Comparison of ENCODE assay signal across 20 cellular contexts in the genomic region with DNA sequence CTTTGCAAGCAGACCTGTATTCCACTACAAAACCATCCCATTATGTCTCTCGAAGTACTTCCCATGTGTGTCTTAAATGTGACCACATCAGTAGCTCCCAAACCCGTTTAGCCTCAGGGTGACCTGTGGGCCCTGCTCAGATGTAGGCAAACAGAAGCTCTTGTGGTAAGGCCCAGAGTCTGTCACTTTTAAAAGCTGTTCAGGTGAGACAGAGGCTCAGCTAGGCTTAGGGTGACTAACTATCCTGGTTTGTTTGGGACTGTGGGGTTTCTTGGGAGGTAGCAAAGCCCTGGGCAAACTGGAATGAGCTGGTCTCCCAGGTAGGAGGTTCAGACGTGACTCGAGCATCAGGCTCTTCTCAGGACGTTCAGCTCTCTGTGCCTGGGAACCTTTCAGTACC.
A peak's percentile ranks its signal among the peaks of the same experiment; 100 is the strongest.
DNase-seq lines count a peak whose midpoint lies in the region; ATAC-seq, FAIRE-seq and TF ChIP-seq lines count a peak whose summit lies in the region.
"Had no signal": no experiment of that assay in that cellular context is flagged by ENCODE, and none has a peak within 500 bp of the region (broad histone marks: within the 10 kb centered on the region; RNA-seq: fewer than 3 reads in every experiment).

No MANE protein-coding gene starts in this region.

- 89% methylated on average over 5 of the region's 5 CpGs for WGBS in right cardiac atrium
- no CpG with 5 or more reads among the region's 5 CpGs for WGBS in mesendoderm (ENCODE audit: extremely low coverage, insufficient coverage, low lambda C conversion rate)

- H3K4me3 ChIP-seq in right atrium auricular region (no peak overlapping the region), right cardiac atrium (ENCODE audit: low read length) (no peak overlapping the region), epithelial cell of esophagus (ENCODE audit: low read length) (no peak overlapping the region), mesendoderm (ENCODE audit: low read length) (no peak overlapping the region)
- H3K4me3 ChIP-seq: BLaER1 treated with 17β-estradiol and CSF1 and Interleukin-3, amounts not matched to agents 10 nM and 100 nM; GM23248; MG63 had no signal

- H3K4me1 ChIP-seq in right atrium auricular region (peaks cover 0 to 27% of the 10 kb centered on the region in 2 donors), right cardiac atrium (ENCODE audit: control insufficient read depth, insufficient read depth, low read length) (peaks cover 12% of the 10 kb centered on the region), mesendoderm (ENCODE audit: control insufficient read depth, low read depth, low read length) (peaks cover 10% of the 10 kb centered on the region)

- peak; percentile 28 for DNase-seq in right atrium auricular region (ENCODE audit: low spot score)
- no peak for DNase-seq in right cardiac atrium
- DNase-seq in epithelial cell of esophagus (ENCODE audit: low read depth), result peak; percentile 63
- DNase-seq in mesendoderm, result no peak
- no peak for DNase-seq in GM12892 (ENCODE audit: insufficient read length)
- no peak for DNase-seq in activated naive CD4-positive, alpha-beta T cell treated with anti-CD3 and anti-CD28 coated beads, Interleukin-2, amount 50 U/mL, for 16 hours
- DNase-seq: CD8-positive, alpha-beta memory T cell; GM23248; HCEC 1CT; IMR-90; Karpas-422; MG63; NCI-H1092; NCI-H1436 treated with DMSO at 0.1 percent for 48 hours; NCI-H2029; NCI-H345; NCI-H526 had no signal

- no peak overlapping the region for H3K4me2 ChIP-seq in mesendoderm (ENCODE audit: low read length)
- H3K4me2 ChIP-seq: BLaER1 treated with 17β-estradiol and CSF1 and Interleukin-3, amounts not matched to agents 10 nM and 100 nM had no signal

- no peak overlapping the region for H3K4ac ChIP-seq in mesendoderm (ENCODE audit: low read depth, low read length)

- no peak overlapping the region for H2AK5ac ChIP-seq in mesendoderm (ENCODE audit: low read length)

- ATAC-seq in right cardiac atrium (no peak), GM19023 (IDR thresholded peaks at IDR 0.05; ENCODE audit: unreplicated experiment) (no peak)

- H4K5ac ChIP-seq in mesendoderm (ENCODE audit: low read length), result peak overlapping the region; percentile 5

- H3K36me3 ChIP-seq in right atrium auricular region (no peaks in the 10 kb centered on the region), mesendoderm (ENCODE audit: control insufficient read depth, insufficient read depth, low read length) (no peaks in the 10 kb centered on the region)
- H3K36me3 ChIP-seq: BLaER1 treated with 17β-estradiol and CSF1 and Interleukin-3, amounts not matched to agents 10 nM and 100 nM; MG63 had no signal

- H3K9me3 ChIP-seq in right atrium auricular region (no peaks in the 10 kb centered on the region), right cardiac atrium (ENCODE audit: control insufficient read depth, low read length) (no peaks in the 10 kb centered on the region)
- H3K9me3 ChIP-seq: BLaER1 treated with 17β-estradiol and CSF1 and Interleukin-3, amounts not matched to agents 10 nM and 100 nM; MG63 had no signal

- no peak overlapping the region for H2BK15ac ChIP-seq in mesendoderm (replicated peaks; ENCODE audit: low read depth)

- TF ChIP-seq CTCF in right atrium auricular region (IDR thresholded peaks at IDR 0.05) (no peak), epithelial cell of esophagus (IDR thresholded peaks at IDR 0.05; ENCODE audit: insufficient read depth, low read depth, low read length, missing control alignments) (no peak)

- H3K23ac ChIP-seq in mesendoderm (ENCODE audit: low read length), result no peak overlapping the region

- H3K18ac ChIP-seq in mesendoderm (ENCODE audit: low read length), result no peak overlapping the region

- no peak overlapping the region for H3K27ac ChIP-seq in right atrium auricular region
- H3K27ac ChIP-seq in right cardiac atrium (ENCODE audit: low read length), result no peak overlapping the region
- H3K27ac ChIP-seq in mesendoderm (ENCODE audit: low read depth, low read length), result no peak overlapping the region
- H3K27ac ChIP-seq: BLaER1 treated with 17β-estradiol and CSF1 and Interleukin-3, amounts not matched to agents 10 nM and 100 nM; GM23248 had no signal

- H3K56ac ChIP-seq in mesendoderm (ENCODE audit: low read length), result peak overlapping the region; percentile 63

- intact Hi-C loops in right cardiac atrium (cut with DNase I), result no loop called here

- H3K79me1 ChIP-seq in mesendoderm (ENCODE audit: low read length), result no peaks in the 10 kb centered on the region

- no peaks in the 10 kb centered on the region for H3K79me2 ChIP-seq in mesendoderm (ENCODE audit: control insufficient read depth, insufficient read depth, low read length)

- H3K9ac ChIP-seq in mesendoderm (ENCODE audit: low read length), result no peak overlapping the region
- H3K9ac ChIP-seq: BLaER1 treated with 17β-estradiol and CSF1 and Interleukin-3, amounts not matched to agents 10 nM and 100 nM; GM23248 had no signal

- H4K8ac ChIP-seq in mesendoderm (ENCODE audit: low read depth, low read length), result no peak overlapping the region

- no peak overlapping the region for H2BK120ac ChIP-seq in mesendoderm (ENCODE audit: low read depth, low read length)

- no peak for FAIRE-seq in GM12892 (lab: Jason Lieb, UNC)
- FAIRE-seq: D721Med had no signal

- no peaks in the 10 kb centered on the region for H3K27me3 ChIP-seq in right atrium auricular region
- no peaks in the 10 kb centered on the region for H3K27me3 ChIP-seq in right cardiac atrium (ENCODE audit: control insufficient read depth, insufficient read depth)
- no peaks in the 10 kb centered on the region for H3K27me3 ChIP-seq in mesendoderm (ENCODE audit: insufficient read depth, low read length, poor library complexity)
- H3K27me3 ChIP-seq: BLaER1 treated with 17β-estradiol and CSF1 and Interleukin-3, amounts not matched to agents 10 nM and 100 nM; MG63 had no signal

- H2BK5ac ChIP-seq in mesendoderm (ENCODE audit: low read length), result no peak overlapping the region

- no peak for TF ChIP-seq POLR2A in GM12892 (IDR thresholded peaks at IDR 0.05; ENCODE audit: low read depth, low read length)

Comparison
In these comparisons a context has a peak if more than half of its experiments do, and no peak if none do; other contexts are left out.
1. DNase-seq: peak in right atrium auricular region (single experiment) and epithelial cell of esophagus (single experiment); none in right cardiac atrium (0 of 3), mesendoderm (single experiment), GM12892 (single experiment) and activated naive CD4-positive, alpha-beta T cell treated with anti-CD3 and anti-CD28 coated beads, Interleukin-2, amount 50 U/mL, for 16 hours (single experiment).